In genomic region chr17:60077226-60077625, GRCh38 we compare ENCODE assay signal across 9 cellular contexts. TPM values are rescaled to one million over a fixed set of nuclear protein-coding genes. Genes with fewer than 3 reads are reported as not detected.
A peak's percentile ranks its signal among the peaks of the same experiment; 100 is the strongest.
DNase-seq lines count a peak whose midpoint lies in the region; ATAC-seq and TF ChIP-seq lines count a peak whose summit lies in the region.
"Had no signal": no experiment of that assay in that cellular context is flagged by ENCODE, and none has a peak within 500 bp of the region (broad histone marks: within the 10 kb centered on the region; RNA-seq: fewer than 3 reads in every experiment).

No MANE protein-coding gene starts in this region.

- no TSS peak for BruUV-seq in Calu3 (replicated peaks; lab: Mats Ljungman, UMichigan)

- CTCF ChIA-PET in Calu3 (lab: Charles Lee), result interaction anchor here (0.6 to 0.7 kb wide), 2 partner anchors 8 to 9 kb away, joined by 3 to 4 read pairs; no protein-coding TSS in a partner anchor

- no peak for ATAC-seq in natural killer cell
- ATAC-seq in HG03521 (IDR thresholded peaks at IDR 0.05; ENCODE audit: unreplicated experiment), result no peak
- ATAC-seq: left ventricle myocardium superior had no signal

- H3K9me3 Mint-ChIP-seq in Calu3 (ENCODE audit: low read depth, unreplicated experiment) (no peaks in the 10 kb centered on the region), natural killer cell (no peaks in the 10 kb centered on the region)

- intact Hi-C loops in Calu3 (cut with micrococcal nuclease; ENCODE audit: unreplicated experiment), result no loop called here
- intact Hi-C loops in natural killer cell (cut with micrococcal nuclease), result no loop called here

- no peak for DNase-seq in Calu3
- no peak for DNase-seq in LNCaP clone FGC (ENCODE audit: low read depth)
- DNase-seq in astrocyte of the spinal cord (ENCODE audit: low read depth, low spot score), result peak; percentile 9
- no peak for DNase-seq in natural killer cell
- no peak for DNase-seq in middle frontal gyrus (ENCODE audit: extremely low spot score, low spot score)
- DNase-seq in NCI-H510A (lab: John Stamatoyannopoulos, UW), result no peak
- DNase-seq: activated CD4-positive, alpha-beta T cell treated with anti-CD3 and anti-CD28 coated beads, Interleukin-2, amount 50 U/mL, for 1 hour; left ventricle myocardium superior had no signal

- H3K27ac Mint-ChIP-seq in Calu3 (ENCODE audit: unreplicated experiment) (no peak overlapping the region), natural killer cell (peak overlapping the region; percentile 65 to 92)

- in situ Hi-C loops in astrocyte of the spinal cord (cut with HindIII; ENCODE audit: low sequenced_read_pairs), result no loop called here

- H3K4me3 Mint-ChIP-seq in Calu3 (ENCODE audit: low read depth, unreplicated experiment), result peak overlapping the region; percentile 74
- H3K4me3 Mint-ChIP-seq in natural killer cell, result peak overlapping the region; percentile 85

- H3K4me3 ChIP-seq in LNCaP clone FGC (ENCODE audit: low read depth, low read length) (peak overlapping the region; percentile 67), astrocyte of the spinal cord (ENCODE audit: low read depth, low read length) (no peak overlapping the region)

- no peak for TF ChIP-seq CTCF in Calu3 (IDR thresholded peaks at IDR 0.05; ENCODE audit: unreplicated experiment)
- no peak for TF ChIP-seq CTCF in LNCaP clone FGC (IDR thresholded peaks at IDR 0.05; ENCODE audit: control insufficient read depth, extremely low read depth, insufficient read depth)
- TF ChIP-seq CTCF in astrocyte of the spinal cord (IDR thresholded peaks at IDR 0.05; ENCODE audit: low read depth, low read length), result no peak
- TF ChIP-seq CTCF in natural killer cell (IDR thresholded peaks at IDR 0.05), result no peak

- H3K4me1 Mint-ChIP-seq in Calu3 (ENCODE audit: low read depth, unreplicated experiment) (peaks cover 28% of the 10 kb centered on the region), natural killer cell (peaks cover 23 to 24% of the 10 kb centered on the region in 2 donors)

- H3K36me3 Mint-ChIP-seq in Calu3 (ENCODE audit: insufficient read depth, unreplicated experiment) (peaks cover 19% of the 10 kb centered on the region), natural killer cell (peaks cover 8% of the 10 kb centered on the region)

- H3K27me3 Mint-ChIP-seq in Calu3 (ENCODE audit: unreplicated experiment), result no peaks in the 10 kb centered on the region
- no peaks in the 10 kb centered on the region for H3K27me3 Mint-ChIP-seq in natural killer cell (ENCODE audit: low read depth in 2 of 2)

RNA-seq across cellular contexts. Expression of gene HEATR6, which starts 1.5 kb away (rescaled TPM):
- total RNA-seq in Calu3 (2022) (8.9 and 13.1 TPM in 2 replicates), natural killer cell (10 to 100 TPM; 10.3 to 19.3 (median 15.3) TPM)
